8 cellular contexts compared by ENCODE assay signal in genomic region chr2:46010925-46011490, GRCh38.
DNase-seq lines count a peak whose midpoint lies in the region; ATAC-seq, FAIRE-seq and TF ChIP-seq lines count a peak whose summit lies in the region.

No MANE protein-coding gene starts in this region.

- peak; percentile 81 for ATAC-seq in left lung

- no peak overlapping the region for H4K91ac ChIP-seq in neuronal stem cell (ENCODE audit: low read depth, low read length, poor library complexity)

- H3K4me3 ChIP-seq in left lung (no peak overlapping the region), neuronal stem cell (ENCODE audit: low read length in 2 of 2) (no peak overlapping the region)

- H4K8ac ChIP-seq in neuronal stem cell (ENCODE audit: low read depth, low read length), result no peak overlapping the region

- H3K4ac ChIP-seq in neuronal stem cell (ENCODE audit: low read length), result no peak overlapping the region

- no peak overlapping the region for H3K4me2 ChIP-seq in neuronal stem cell (ENCODE audit: insufficient read depth, low read length, poor library complexity, severe bottlenecking)

- no peaks in the 10 kb centered on the region for H3K9me3 ChIP-seq in left lung
- H3K9me3 ChIP-seq in neuronal stem cell (replicated peaks in 1 of 2; ENCODE audit: control insufficient read depth in 2 of 2, insufficient read depth in 1 of 2, low read depth in 1 of 2, low read length in 2 of 2), result peaks cover 0 to 4% of the 10 kb centered on the region in 2 donors

- H3K9ac ChIP-seq in neuronal stem cell (ENCODE audit: low read depth, low read length, poor library complexity), result no peak overlapping the region

- intact Hi-C loops in left lung (cut with DNase I), result loop anchor here in 1 of 2 donors (10.0 kb wide), 2 partner anchors 284 to 354 kb away; partner anchors contain the start of gene EPAS1

- H3K36me3 ChIP-seq in left lung, result peaks cover 0 to 18% of the 10 kb centered on the region in 2 donors
- peaks cover 0 to 13% of the 10 kb centered on the region in 2 donors for H3K36me3 ChIP-seq in neuronal stem cell (replicated peaks in 1 of 2; ENCODE audit: control insufficient read depth in 2 of 2, insufficient read depth in 2 of 2, low read length in 2 of 2)

- H2BK5ac ChIP-seq in neuronal stem cell (ENCODE audit: low read length), result no peak overlapping the region

- H3K4me1 ChIP-seq in left lung (peaks cover 0 to 17% of the 10 kb centered on the region in 2 donors), neuronal stem cell (ENCODE audit: control insufficient read depth in 2 of 2, insufficient read depth in 1 of 2, low read depth in 1 of 2, low read length in 2 of 2) (peaks cover 3 to 12% of the 10 kb centered on the region in 2 donors)

- peak; percentile 32 to 75 for TF ChIP-seq CTCF in left lung (IDR thresholded peaks at IDR 0.05)

- no peak overlapping the region for H2AK5ac ChIP-seq in neuronal stem cell (ENCODE audit: low read depth, low read length)

- no peak overlapping the region for H3K23ac ChIP-seq in neuronal stem cell (ENCODE audit: low read depth, low read length, poor library complexity)

- DNase-seq in AG20443 (ENCODE audit: low spot score), result peak; percentile 57
- no peak for DNase-seq in GM18507 (ENCODE audit: extremely low spot score, insufficient read length, low read depth)
- DNase-seq in NCI-H82 (lab: John Stamatoyannopoulos, UW), result peak; percentile 72
- DNase-seq in cerebellar cortex (ENCODE audit: low spot score), result peak; percentile 52
- no peak for DNase-seq in left lung
- DNase-seq in stimulated activated CD4-positive, alpha-beta T cell treated with anti-CD3 and anti-CD28 coated beads, Interleukin-4, amount 100 ng/mL, for 24 hours, result no peak
- DNase-seq in islet precursor cell, result no peak
- DNase-seq in neuronal stem cell (ENCODE audit: low spot score), result no peak

- WGBS in neuronal stem cell (ENCODE audit: extremely low coverage in 2 of 2, insufficient read length in 2 of 2, insufficient replicate concordance in 1 of 2), 2 donors, result no CpG with 5 or more reads among the region's 3 CpGs

- H3K79me1 ChIP-seq in neuronal stem cell (ENCODE audit: low read depth, low read length), result no peaks in the 10 kb centered on the region

- H3K27me3 ChIP-seq in left lung (no peaks in the 10 kb centered on the region), neuronal stem cell (ENCODE audit: control insufficient read depth in 3 of 3, insufficient read depth in 3 of 3, low read depth in 1 of 3, low read length in 3 of 3) (no peaks in the 10 kb centered on the region)

- H2AFZ ChIP-seq in neuronal stem cell (ENCODE audit: low read length), result no peak overlapping the region

- H2BK120ac ChIP-seq in neuronal stem cell (ENCODE audit: low read depth, low read length), result no peak overlapping the region

- no peak overlapping the region for H3K18ac ChIP-seq in neuronal stem cell (ENCODE audit: low read length)

- H2BK12ac ChIP-seq in neuronal stem cell (ENCODE audit: low read length), result no peak overlapping the region

- no peak overlapping the region for H3K27ac ChIP-seq in left lung
- no peak overlapping the region for H3K27ac ChIP-seq in neuronal stem cell (replicated peaks; ENCODE audit: low read length)

- FAIRE-seq in GM18507 (lab: Jason Lieb, UNC), result peak; percentile 68

- H2BK15ac ChIP-seq in neuronal stem cell (ENCODE audit: low read length), result no peak overlapping the region

- no peak overlapping the region for H3K14ac ChIP-seq in neuronal stem cell (ENCODE audit: low read length)

Comparison
In these comparisons a context has a peak if more than half of its experiments do, and no peak if none do; other contexts are left out.
1. DNase-seq: peak in AG20443 (single experiment), NCI-H82 (single experiment) and cerebellar cortex (single experiment); none in GM18507 (single experiment), left lung (0 of 2), stimulated activated CD4-positive, alpha-beta T cell treated with anti-CD3 and anti-CD28 coated beads, Interleukin-4, amount 100 ng/mL, for 24 hours (single experiment), islet precursor cell (single experiment) and neuronal stem cell (single experiment).